ENCODE assay signal across 8 cellular contexts in genomic region chr12:1606021-1606622, GRCh38. TPM values are rescaled to one million over a fixed set of nuclear protein-coding genes. Genes with fewer than 3 reads are reported as not detected.
A peak's percentile ranks its signal among the peaks of the same experiment; 100 is the strongest.
DNase-seq lines count a peak whose midpoint lies in the region; ATAC-seq and TF ChIP-seq lines count a peak whose summit lies in the region.

No MANE protein-coding gene starts in this region.

- no peaks in the 10 kb centered on the region for H3K36me3 ChIP-seq in iPS-18a (ENCODE audit: control insufficient read depth, low read depth, low read length)
- no peaks in the 10 kb centered on the region for H3K36me3 ChIP-seq in skeletal muscle satellite cell (ENCODE audit: insufficient read depth, low read length)

- H3K9me3 ChIP-seq in iPS-18a (ENCODE audit: control insufficient read depth, low read depth, low read length) (no peaks in the 10 kb centered on the region), skeletal muscle satellite cell (replicated peaks; ENCODE audit: low read length) (no peaks in the 10 kb centered on the region)

- DNase-seq in DMS153 treated with DMSO at 0.1 percent for 48 hours (lab: John Stamatoyannopoulos, UW; ENCODE audit: unreplicated experiment) (peak; percentile 64), Kasumi-1 (lab: John Stamatoyannopoulos, UW) (peak; percentile 38 to 50), SKM-1 treated with dmso at 0.1 percent for 144 hours (lab: John Stamatoyannopoulos, UW; ENCODE audit: unreplicated experiment) (peak; percentile 37), astrocyte of the cerebellum (ENCODE audit: low read depth) (peak; percentile 66), globus pallidus (ENCODE audit: low spot score) (no peak)

- H3K4me3 ChIP-seq in astrocyte of the cerebellum (ENCODE audit: low read depth, low read length) (peak overlapping the region; percentile 29), iPS-18a (ENCODE audit: low read length) (peak overlapping the region; percentile 57), skeletal muscle satellite cell (ENCODE audit: low read length) (peak overlapping the region; percentile 62)

- peak overlapping the region; percentile 86 for H3K4me2 ChIP-seq in skeletal muscle satellite cell (ENCODE audit: low read length)

- H3K9ac ChIP-seq in iPS-18a (ENCODE audit: low read length): no peak overlapping the region
- H3K9ac ChIP-seq in skeletal muscle satellite cell (ENCODE audit: low read depth, low read length): peak overlapping the region; percentile 65

- peak; percentile 48 for ATAC-seq in GM21576 (IDR thresholded peaks at IDR 0.05; ENCODE audit: unreplicated experiment)

- H3K4me1 ChIP-seq in iPS-18a (ENCODE audit: control insufficient read depth, low read depth, low read length): peaks cover 10% of the 10 kb centered on the region
- peaks cover 61% of the 10 kb centered on the region for H3K4me1 ChIP-seq in skeletal muscle satellite cell (ENCODE audit: control insufficient read depth, insufficient read depth, low read length)

- in situ Hi-C loops in astrocyte of the cerebellum (cut with HindIII; ENCODE audit: low sequenced_read_pairs): no loop called here

- peaks cover 38% of the 10 kb centered on the region for H3K27me3 ChIP-seq in iPS-18a (ENCODE audit: control insufficient read depth, insufficient read depth, low read length)
- no peaks in the 10 kb centered on the region for H3K27me3 ChIP-seq in skeletal muscle satellite cell (ENCODE audit: control insufficient read depth, insufficient read depth, low read length)

- no peak for TF ChIP-seq CTCF in astrocyte of the cerebellum (IDR thresholded peaks at IDR 0.05; ENCODE audit: low read depth, low read length, missing control alignments)

- H3K27ac ChIP-seq in iPS-18a (ENCODE audit: low read length): no peak overlapping the region

RNA-seq across cellular contexts. Expression of gene FBXL14, which starts 11.7 kb away (rescaled TPM):
- total RNA-seq in skeletal muscle satellite cell (2012; rRNA removed): 10.9 and 15.1 TPM in 2 replicates

RNA-seq across cellular contexts. Expression of gene WNT5B, which starts 22.9 kb away (rescaled TPM):
- 113 and 130 TPM in 2 replicates for total RNA-seq in skeletal muscle satellite cell (2012; rRNA removed)
